14 cellular contexts compared by ENCODE assay signal in the genomic region with DNA sequence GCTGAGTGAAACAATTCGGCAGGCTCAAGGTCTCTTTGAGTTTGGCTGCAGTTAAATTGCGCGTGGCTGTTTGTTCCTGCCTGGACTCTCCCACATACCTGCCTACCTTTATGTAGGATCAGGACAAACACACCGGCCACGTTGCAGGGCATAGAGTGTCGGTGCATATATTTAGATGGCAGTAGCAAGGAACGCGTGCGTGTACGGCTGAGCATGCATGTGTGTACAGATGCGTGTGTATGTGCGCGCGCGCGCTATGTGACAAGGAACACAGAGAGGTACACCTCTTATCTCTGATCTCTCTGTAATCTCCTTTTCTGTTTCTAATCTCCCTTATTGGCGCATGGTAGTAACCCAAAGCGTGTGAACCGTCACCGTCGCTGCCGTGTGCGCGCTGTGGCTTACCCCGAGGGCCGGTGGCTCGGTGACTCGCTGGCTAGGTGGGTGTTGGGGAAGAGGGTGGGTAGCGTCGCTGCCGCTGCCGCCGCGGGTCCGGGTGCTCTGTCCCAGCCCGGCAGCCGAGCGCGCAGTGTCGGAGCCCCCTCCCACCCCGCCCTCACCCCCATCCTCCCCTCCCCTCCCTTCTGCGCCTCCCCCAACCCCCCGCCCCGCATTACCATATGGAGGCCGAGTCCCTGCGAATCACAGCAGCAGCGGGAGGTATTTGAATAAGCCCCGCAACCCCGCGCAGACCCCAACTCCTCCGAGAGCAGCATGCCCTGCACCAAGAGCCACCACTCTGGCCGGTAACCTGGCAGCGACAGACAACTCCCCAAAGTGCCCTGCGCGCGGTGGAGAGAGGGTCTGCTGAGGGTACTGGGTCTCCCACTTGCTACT.
A peak's percentile ranks its signal among the peaks of the same experiment; 100 is the strongest.
DNase-seq lines count a peak whose midpoint lies in the region; ATAC-seq and TF ChIP-seq lines count a peak whose summit lies in the region.
"Had no signal": no experiment of that assay in that cellular context is flagged by ENCODE, and none has a peak within 500 bp of the region (broad histone marks: within the 10 kb centered on the region; RNA-seq: fewer than 3 reads in every experiment).

No MANE protein-coding gene starts in this region.

- H3K4me3 ChIP-seq in OCI-LY7 (ENCODE audit: low read depth, low read length, poor library complexity, severe bottlenecking), result no peak overlapping the region
- H3K4me3 ChIP-seq: gastroesophageal sphincter, prostate gland, SJSA1 had no signal

- intact Hi-C loops in OCI-LY7 (cut with micrococcal nuclease; ENCODE audit: unreplicated experiment), result loop anchor here (5.0 kb wide), 2 partner anchors 176 to 1729 kb away; a partner anchor contains a TSS

- no TSS peak for BruUV-seq in OCI-LY7 (replicated peaks; lab: Mats Ljungman, UMichigan)

- no peak overlapping the region for H3K27ac ChIP-seq in OCI-LY7 (ENCODE audit: low read depth, low read length, poor library complexity, severe bottlenecking)
- H3K27ac ChIP-seq: gastroesophageal sphincter, prostate gland, SJSA1 had no signal

- no peaks in the 10 kb centered on the region for H3K9me2 ChIP-seq in OCI-LY7 (ENCODE audit: insufficient read depth, low read length)

- POLR2A ChIA-PET in OCI-LY7 (lab: Charles Lee), result interaction anchor here (0.5 to 0.6 kb wide), 2 partner anchors 66 to 891 kb away, joined by 3 to 4 read pairs; no protein-coding TSS in a partner anchor

- no peak overlapping the region for H3K27ac Mint-ChIP-seq in activated CD8-positive, alpha-beta memory T cell treated with anti-CD3 and anti-CD28 coated beads, Interleukin-2, amount 10 ng/mL, durations not matched to agents 7 days and 5 days
- no peak overlapping the region for H3K27ac Mint-ChIP-seq in endothelial cell (ENCODE audit: unreplicated experiment)
- peak overlapping the region; percentile 62 for H3K27ac Mint-ChIP-seq in stimulated activated naive B cell treated with anti-CD40 and anti-IgM and Interleukin-4, amounts not matched to agents 10 μg/mL and 1 μg/mL and 100 μg/mL, for 72 hours

- peaks cover 12% of the 10 kb centered on the region for H3K36me3 Mint-ChIP-seq in activated CD8-positive, alpha-beta memory T cell treated with anti-CD3 and anti-CD28 coated beads, Interleukin-2, amount 10 ng/mL, durations not matched to agents 7 days and 5 days
- peaks cover 3% of the 10 kb centered on the region for H3K36me3 Mint-ChIP-seq in endothelial cell (ENCODE audit: low read depth, unreplicated experiment)
- peaks cover 12 to 21% of the 10 kb centered on the region in 2 donors for H3K36me3 Mint-ChIP-seq in stimulated activated naive B cell treated with anti-CD40 and anti-IgM and Interleukin-4, amounts not matched to agents 10 μg/mL and 1 μg/mL and 100 μg/mL, for 72 hours

- TF ChIP-seq CTCF in OCI-LY7 (conservative IDR thresholded peaks at IDR 0.05; ENCODE audit: low read length) (no peak), endothelial cell (IDR thresholded peaks at IDR 0.05; ENCODE audit: unreplicated experiment) (no peak)

- H3K4me1 ChIP-seq in OCI-LY7 (ENCODE audit: insufficient read depth, low read length, poor library complexity, severe bottlenecking), result peaks cover 28% of the 10 kb centered on the region
- H3K4me1 ChIP-seq: prostate gland had no signal

- no peaks in the 10 kb centered on the region for H3K9me3 ChIP-seq in OCI-LY7 (ENCODE audit: low read length)
- H3K9me3 ChIP-seq: gastroesophageal sphincter, prostate gland, SJSA1 had no signal

- peaks cover 86% of the 10 kb centered on the region for H3K27me3 Mint-ChIP-seq in activated CD8-positive, alpha-beta memory T cell treated with anti-CD3 and anti-CD28 coated beads, Interleukin-2, amount 10 ng/mL, durations not matched to agents 7 days and 5 days
- peaks cover 39% of the 10 kb centered on the region for H3K27me3 Mint-ChIP-seq in endothelial cell (ENCODE audit: unreplicated experiment)
- H3K27me3 Mint-ChIP-seq in stimulated activated naive B cell treated with anti-CD40 and anti-IgM and Interleukin-4, amounts not matched to agents 10 μg/mL and 1 μg/mL and 100 μg/mL, for 72 hours, result peaks cover 69 to 85% of the 10 kb centered on the region in 2 donors

- H4K20me1 ChIP-seq in OCI-LY7 (ENCODE audit: insufficient read depth, low read length), result no peaks in the 10 kb centered on the region

- ATAC-seq in activated CD8-positive, alpha-beta memory T cell treated with anti-CD3 and anti-CD28 coated beads, Interleukin-2, amount 10 ng/mL, durations not matched to agents 7 days and 5 days, result no peak
- ATAC-seq in stimulated activated naive B cell treated with anti-CD40 and anti-IgM and Interleukin-4, amounts not matched to agents 10 μg/mL and 1 μg/mL and 100 μg/mL, for 72 hours (replicated peaks), result no peak
- ATAC-seq in HG02938 (IDR thresholded peaks at IDR 0.05; ENCODE audit: unreplicated experiment), result no peak
- ATAC-seq: gastroesophageal sphincter had no signal

- no peaks in the 10 kb centered on the region for H3K9me3 Mint-ChIP-seq in activated CD8-positive, alpha-beta memory T cell treated with anti-CD3 and anti-CD28 coated beads, Interleukin-2, amount 10 ng/mL, durations not matched to agents 7 days and 5 days (ENCODE audit: low read depth)
- no peaks in the 10 kb centered on the region for H3K9me3 Mint-ChIP-seq in endothelial cell (ENCODE audit: unreplicated experiment)
- peaks cover 7 to 8% of the 10 kb centered on the region in 2 donors for H3K9me3 Mint-ChIP-seq in stimulated activated naive B cell treated with anti-CD40 and anti-IgM and Interleukin-4, amounts not matched to agents 10 μg/mL and 1 μg/mL and 100 μg/mL, for 72 hours

- CTCF ChIA-PET in activated CD8-positive, alpha-beta memory T cell treated with anti-CD3 and anti-CD28 coated beads, Interleukin-2, amount 10 ng/mL, durations not matched to agents 7 days and 5 days (lab: Charles Lee), result interaction anchor here (1.4 kb wide), 1 partner anchor 11 kb away, joined by 4 read pairs; no protein-coding TSS in a partner anchor
- CTCF ChIA-PET in OCI-LY7 (lab: Charles Lee; ENCODE audit: unreplicated experiment), result interaction anchor here (1.0 kb wide), 1 partner anchor 18 kb away, joined by 3 read pairs; no protein-coding TSS in a partner anchor

- peak overlapping the region; percentile 94; the same call in 1 of the 2 replicates for H3K4me2 ChIP-seq in OCI-LY7 (ENCODE audit: low read length)

- H3K79me2 ChIP-seq in OCI-LY7 (ENCODE audit: insufficient read depth, low read depth, low read length), result no peaks in the 10 kb centered on the region; the same call in 1 of the 2 replicates

- peaks cover 15% of the 10 kb centered on the region for H3K4me1 Mint-ChIP-seq in activated CD8-positive, alpha-beta memory T cell treated with anti-CD3 and anti-CD28 coated beads, Interleukin-2, amount 10 ng/mL, durations not matched to agents 7 days and 5 days
- H3K4me1 Mint-ChIP-seq in endothelial cell (ENCODE audit: unreplicated experiment), result peaks cover 25% of the 10 kb centered on the region
- H3K4me1 Mint-ChIP-seq in stimulated activated naive B cell treated with anti-CD40 and anti-IgM and Interleukin-4, amounts not matched to agents 10 μg/mL and 1 μg/mL and 100 μg/mL, for 72 hours, result peaks cover 24 to 45% of the 10 kb centered on the region in 2 donors

- DNase-seq in activated CD8-positive, alpha-beta memory T cell treated with anti-CD3 and anti-CD28 coated beads, Interleukin-2, amount 50 U/mL, for 48 hours, result peak; percentile 53
- no peak for DNase-seq in activated CD8-positive, alpha-beta memory T cell treated with anti-CD3 and anti-CD28 coated beads, Interleukin-2, amount 10 ng/mL, durations not matched to agents 7 days and 5 days
- DNase-seq in OCI-LY7 (ENCODE audit: low spot score) (no peak), endothelial cell (ENCODE audit: low spot score) (peak; percentile 9), DMS79 treated with DMSO at 0.1 percent for 48 hours (lab: John Stamatoyannopoulos, UW) (no peak), MV-4-11 (lab: John Stamatoyannopoulos, UW) (no peak)
- DNase-seq in stimulated activated naive B cell treated with anti-CD40 and anti-IgM and Interleukin-4, amounts not matched to agents 10 μg/mL and 1 μg/mL and 100 μg/mL, for 72 hours, result no peak
- DNase-seq: GF-D8; NCI-H446 treated with DMSO at 0.1 percent for 48 hours; stimulated activated CD4-positive, alpha-beta T cell treated with anti-CD3 and anti-CD28 coated beads, Interleukin-4, amount 100 ng/mL, for 4 hours had no signal

- H3K36me3 ChIP-seq in OCI-LY7 (ENCODE audit: insufficient read depth, low read length), result no peaks in the 10 kb centered on the region
- H3K36me3 ChIP-seq: gastroesophageal sphincter, prostate gland, SJSA1 had no signal

- H2AFZ ChIP-seq in OCI-LY7 (ENCODE audit: low read length), result no peak overlapping the region

- no peak overlapping the region for H3K4me3 Mint-ChIP-seq in activated CD8-positive, alpha-beta memory T cell treated with anti-CD3 and anti-CD28 coated beads, Interleukin-2, amount 10 ng/mL, durations not matched to agents 7 days and 5 days
- H3K4me3 Mint-ChIP-seq in endothelial cell (ENCODE audit: unreplicated experiment), result no peak overlapping the region
- H3K4me3 Mint-ChIP-seq in stimulated activated naive B cell treated with anti-CD40 and anti-IgM and Interleukin-4, amounts not matched to agents 10 μg/mL and 1 μg/mL and 100 μg/mL, for 72 hours, result peak overlapping the region in 1 of 2 donors; percentile 17

Comparison
In these comparisons a context has a peak if more than half of its experiments do, and no peak if none do; other contexts are left out.
1. DNase-seq: peak in activated CD8-positive, alpha-beta memory T cell treated with anti-CD3 and anti-CD28 coated beads, Interleukin-2, amount 50 U/mL, for 48 hours (single experiment) and endothelial cell (single experiment); none in activated CD8-positive, alpha-beta memory T cell treated with anti-CD3 and anti-CD28 coated beads, Interleukin-2, amount 10 ng/mL, durations not matched to agents 7 days and 5 days (single experiment), OCI-LY7 (single experiment), stimulated activated naive B cell treated with anti-CD40 and anti-IgM and Interleukin-4, amounts not matched to agents 10 μg/mL and 1 μg/mL and 100 μg/mL, for 72 hours (single experiment), DMS79 treated with DMSO at 0.1 percent for 48 hours (single experiment) and MV-4-11 (single experiment).